ENCODE assay signal across 1 cellular context in the genomic region with DNA sequence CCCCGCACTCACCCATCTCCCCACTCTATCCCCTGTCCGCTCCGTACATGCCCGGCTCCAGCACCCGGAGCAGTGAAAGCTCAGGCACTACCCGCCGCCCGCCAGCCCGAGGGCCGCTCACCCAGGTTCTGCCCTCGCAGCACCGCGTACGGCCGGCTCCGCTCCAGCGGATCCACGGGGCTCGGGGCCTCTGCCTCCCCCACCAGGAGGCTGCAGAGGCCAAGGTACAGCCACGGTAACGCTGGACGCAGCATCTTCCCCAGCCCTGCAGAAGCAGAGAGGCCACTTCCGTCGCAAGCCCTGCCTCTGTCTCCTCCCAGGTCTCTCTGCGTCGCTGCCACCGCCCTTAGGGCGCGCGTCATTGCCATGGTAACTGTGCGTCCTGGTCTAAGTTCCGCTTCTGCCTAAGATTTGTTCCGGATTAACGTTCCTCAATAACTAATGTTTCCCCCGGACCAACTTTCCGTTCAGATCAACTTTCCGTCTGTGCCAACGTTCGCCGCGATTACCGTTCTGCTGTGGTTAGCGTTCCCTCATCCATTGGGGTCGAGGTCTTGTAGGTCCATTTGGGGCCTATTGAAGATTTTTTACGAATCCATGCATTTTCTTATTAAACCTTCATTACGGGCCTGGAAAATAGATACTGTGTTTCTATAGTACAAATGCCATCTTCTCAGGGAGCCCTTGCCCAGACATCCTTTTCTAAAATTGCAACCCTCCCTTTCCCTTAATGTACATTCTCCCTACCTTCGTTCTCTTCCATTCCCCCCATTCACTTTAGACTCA.
TF ChIP-seq lines count a peak whose summit lies in the region.

A gene with protein sequence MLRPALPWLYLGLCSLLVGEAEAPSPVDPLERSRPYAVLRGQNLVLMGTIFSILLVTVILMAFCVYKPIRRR (minus strand): TSS at position 281 of the 786 bp plus-strand sequence. CDS start 27 bp downstream, at position 254.

TF ChIP-seq in HepG2, 621 proteins besides CTCF, POLR2A, EP300 and RAD21 (continued from another document and continues in another):
- TF ChIP-seq ZC3H13 (CRISPR knock-in tag; IDR thresholded peaks at IDR 0.05) (peak; percentile 78; the same call in 1 of the 2 replicates), NFYC (CRISPR knock-in tag; IDR thresholded peaks at IDR 0.05) (peak; percentile 32; the same call in 1 of the 2 replicates), YY1 (IDR thresholded peaks at IDR 0.05; ENCODE audit: insufficient read depth, insufficient replicate concordance, low read depth, low read length) (peak; percentile 81), ZNF263 (CRISPR knock-in tag; IDR thresholded peaks at IDR 0.05) (0 out of 2 replicates have a peak, but pooled peaks have one; percentile 20), HMG20A (CRISPR knock-in tag; IDR thresholded peaks at IDR 0.05; ENCODE audit: borderline replicate concordance) (peak; percentile 46; the same call in 1 of the 2 replicates), FOXK2 (IDR thresholded peaks at IDR 0.05) (no peak), ZNF607 (CRISPR knock-in tag; IDR thresholded peaks at IDR 0.05; ENCODE audit: borderline replicate concordance) (peak; percentile 92; the same call in 1 of the 2 replicates), DR1 (CRISPR knock-in tag; IDR thresholded peaks at IDR 0.05) (peak; percentile 58; the same call in 1 of the 2 replicates), ZBTB40 (IDR thresholded peaks at IDR 0.05) (peak; percentile 84), ZBTB40 (CRISPR knock-in tag; IDR thresholded peaks at IDR 0.05) (peak; percentile 87), TARDBP (CRISPR knock-in tag; IDR thresholded peaks at IDR 0.05) (peak; percentile 77), NR2F6 (IDR thresholded peaks at IDR 0.05) (0 out of 2 replicates have a peak, but pooled peaks have one; percentile 38), NR2F6 (CRISPR knock-in tag; IDR thresholded peaks at IDR 0.05) (peak; percentile 37; the same call in 1 of the 2 replicates), NR3C1 (CRISPR knock-in tag; IDR thresholded peaks at IDR 0.05) (no peak), RBFOX2 (IDR thresholded peaks at IDR 0.05; ENCODE audit: low read depth, low read length) (peak; percentile 94), CBX5 (CRISPR knock-in tag; IDR thresholded peaks at IDR 0.05; ENCODE audit: borderline replicate concordance) (peak; percentile 94; the same call in 1 of the 2 replicates), HDAC2 (CRISPR knock-in tag; IDR thresholded peaks at IDR 0.05) (peak; percentile 95), SP1 (IDR thresholded peaks at IDR 0.05) (no peak), SP1 (CRISPR knock-in tag; IDR thresholded peaks at IDR 0.05) (no peak), ZNF567 (CRISPR knock-in tag; IDR thresholded peaks at IDR 0.05; ENCODE audit: borderline replicate concordance) (peak; percentile 23; the same call in 1 of the 2 replicates), ZEB1 (IDR thresholded peaks at IDR 0.05; ENCODE audit: insufficient replicate concordance, low read depth) (peak; percentile 27), ZBTB1 (CRISPR knock-in tag; IDR thresholded peaks at IDR 0.05; ENCODE audit: borderline replicate concordance) (no peak), TAF15 (IDR thresholded peaks at IDR 0.05; ENCODE audit: low read depth, low read length, poor library complexity, severe bottlenecking) (no peak), ZBTB42 (CRISPR knock-in tag; IDR thresholded peaks at IDR 0.05) (no peak), MXI1 (IDR thresholded peaks at IDR 0.05; ENCODE audit: borderline replicate concordance, low read depth, low read length) (peak; percentile 96; the same call in 2 of the 3 replicates), ZNF616 (CRISPR knock-in tag; IDR thresholded peaks at IDR 0.05; ENCODE audit: low read depth) (no peak; the same call in 1 of the 2 replicates), GTF3A (CRISPR knock-in tag; conservative IDR thresholded peaks at IDR 0.05) (no peak; the same call in 1 of the 2 replicates), ZNF615 (CRISPR knock-in tag; IDR thresholded peaks at IDR 0.05; ENCODE audit: borderline replicate concordance) (no peak), SALL2 (CRISPR knock-in tag; IDR thresholded peaks at IDR 0.05) (peak; percentile 92), MAFG (CRISPR knock-in tag; IDR thresholded peaks at IDR 0.05) (no peak), RNF2 (conservative IDR thresholded peaks at IDR 0.05; ENCODE audit: low read depth) (0 out of 2 replicates have a peak, but pooled peaks have one; percentile 28), FOXC1 (CRISPR knock-in tag; IDR thresholded peaks at IDR 0.05; ENCODE audit: borderline replicate concordance) (0 out of 2 replicates have a peak, but pooled peaks have one; percentile 60), ISL2 (CRISPR knock-in tag; IDR thresholded peaks at IDR 0.05) (peak; percentile 74; the same call in 1 of the 2 replicates), TOE1 (CRISPR knock-in tag; IDR thresholded peaks at IDR 0.05) (peak; percentile 66; the same call in 1 of the 2 replicates), MED13 (CRISPR knock-in tag; IDR thresholded peaks at IDR 0.05) (no peak; the same call in 1 of the 2 replicates), MEIS1 (CRISPR knock-in tag; IDR thresholded peaks at IDR 0.05; ENCODE audit: borderline replicate concordance) (peak; percentile 26; the same call in 1 of the 2 replicates), SMAD3 (CRISPR knock-in tag; IDR thresholded peaks at IDR 0.05) (peak; percentile 87; the same call in 1 of the 2 replicates), ZSCAN31 (CRISPR knock-in tag; IDR thresholded peaks at IDR 0.05; ENCODE audit: low read depth) (peak; percentile 74; the same call in 1 of the 2 replicates), GMEB1 (CRISPR knock-in tag; IDR thresholded peaks at IDR 0.05; ENCODE audit: borderline replicate concordance) (peak; percentile 94), ZFAT (CRISPR knock-in tag; conservative IDR thresholded peaks at IDR 0.05) (no peak), XBP1 (CRISPR knock-in tag; IDR thresholded peaks at IDR 0.05) (no peak), BORCS8-MEF2B (CRISPR knock-in tag; IDR thresholded peaks at IDR 0.05) (peak; percentile 79), HOXA3 (CRISPR knock-in tag; IDR thresholded peaks at IDR 0.05) (peak; percentile 91), ZNF292 (CRISPR knock-in tag; IDR thresholded peaks at IDR 0.05; ENCODE audit: borderline replicate concordance, low read depth) (peak; percentile 66; the same call in 1 of the 2 replicates), HMG20B (CRISPR knock-in tag; conservative IDR thresholded peaks at IDR 0.05) (peak; percentile 65; the same call in 1 of the 2 replicates), KLF16 (CRISPR knock-in tag; IDR thresholded peaks at IDR 0.05) (peak in 1 of 2 experiments; percentile 90; a peak in 2 of 4 replicates), ATF1 (CRISPR knock-in tag; IDR thresholded peaks at IDR 0.05) (peak; percentile 62; the same call in 1 of the 2 replicates), ZNF572 (CRISPR knock-in tag; IDR thresholded peaks at IDR 0.05) (no peak), SMARCE1 (IDR thresholded peaks at IDR 0.05; ENCODE audit: borderline replicate concordance) (no peak), EHMT2 (IDR thresholded peaks at IDR 0.05; ENCODE audit: borderline replicate concordance, low read depth, low read length) (peak; percentile 57; the same call in 1 of the 2 replicates), ZNF619 (CRISPR knock-in tag; IDR thresholded peaks at IDR 0.05) (no peak), CREB3 (CRISPR knock-in tag; IDR thresholded peaks at IDR 0.05) (no peak), SNAI1 (CRISPR knock-in tag; IDR thresholded peaks at IDR 0.05; ENCODE audit: borderline replicate concordance) (no peak), ZSCAN25 (CRISPR knock-in tag; IDR thresholded peaks at IDR 0.05) (peak; percentile 57; the same call in 1 of the 2 replicates), ZNF180 (CRISPR knock-in tag; IDR thresholded peaks at IDR 0.05; ENCODE audit: borderline replicate concordance, low read depth) (0 out of 2 replicates have a peak, but pooled peaks have one; percentile 49), SP2 (CRISPR knock-in tag; IDR thresholded peaks at IDR 0.05) (no peak)
- TF ChIP-seq, protein P1, sequence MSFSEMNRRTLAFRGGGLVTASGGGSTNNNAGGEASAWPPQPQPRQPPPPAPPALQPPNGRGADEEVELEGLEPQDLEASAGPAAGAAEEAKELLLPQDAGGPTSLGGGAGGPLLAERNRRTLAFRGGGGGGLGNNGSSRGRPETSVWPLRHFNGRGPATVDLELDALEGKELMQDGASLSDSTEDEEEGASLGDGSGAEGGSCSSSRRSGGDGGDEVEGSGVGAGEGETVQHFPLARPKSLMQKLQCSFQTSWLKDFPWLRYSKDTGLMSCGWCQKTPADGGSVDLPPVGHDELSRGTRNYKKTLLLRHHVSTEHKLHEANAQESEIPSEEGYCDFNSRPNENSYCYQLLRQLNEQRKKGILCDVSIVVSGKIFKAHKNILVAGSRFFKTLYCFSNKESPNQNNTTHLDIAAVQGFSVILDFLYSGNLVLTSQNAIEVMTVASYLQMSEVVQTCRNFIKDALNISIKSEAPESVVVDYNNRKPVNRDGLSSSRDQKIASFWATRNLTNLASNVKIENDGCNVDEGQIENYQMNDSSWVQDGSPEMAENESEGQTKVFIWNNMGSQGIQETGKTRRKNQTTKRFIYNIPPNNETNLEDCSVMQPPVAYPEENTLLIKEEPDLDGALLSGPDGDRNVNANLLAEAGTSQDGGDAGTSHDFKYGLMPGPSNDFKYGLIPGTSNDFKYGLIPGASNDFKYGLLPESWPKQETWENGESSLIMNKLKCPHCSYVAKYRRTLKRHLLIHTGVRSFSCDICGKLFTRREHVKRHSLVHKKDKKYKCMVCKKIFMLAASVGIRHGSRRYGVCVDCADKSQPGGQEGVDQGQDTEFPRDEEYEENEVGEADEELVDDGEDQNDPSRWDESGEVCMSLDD (CRISPR knock-in tag; IDR thresholded peaks at IDR 0.05; ENCODE audit: borderline replicate concordance): no peak
